Comparison of ENCODE assay signal across 4 cellular contexts in genomic region chr12:48452961-48453360, GRCh38. TPM values are rescaled to one million over a fixed set of nuclear protein-coding genes. Genes with fewer than 3 reads are reported as not detected.
"Had no signal": no experiment of that assay in that cellular context is flagged by ENCODE, and none has a peak within 500 bp of the region (broad histone marks: within the 10 kb centered on the region; RNA-seq: fewer than 3 reads in every experiment).

No MANE protein-coding gene starts in this region.

RNA-seq across cellular contexts. Expression of gene ANP32D, which starts 19.4 kb away (rescaled TPM):
- total RNA-seq: HT-29, HT1080, IMR-90 had no signal
- polyA plus RNA-seq: IgD-negative memory B cell, IMR-90 had no signal

RNA-seq across cellular contexts. Expression of gene C12orf54, which starts 29.3 kb away (rescaled TPM):
- total RNA-seq: HT-29, HT1080, IMR-90 had no signal
- polyA plus RNA-seq: IgD-negative memory B cell, IMR-90 had no signal
